8 cellular contexts compared by ENCODE assay signal in genomic region chr1:6813165-6813564, GRCh38.
"Had no signal": no experiment of that assay in that cellular context is flagged by ENCODE, and none has a peak within 500 bp of the region (broad histone marks: within the 10 kb centered on the region; RNA-seq: fewer than 3 reads in every experiment).

No MANE protein-coding gene starts in this region.

- DNase-seq: GDM1, GF-D8 had no signal

- FAIRE-seq: G401.6, GM12878, GM12891, GM12892, GM18507, GM19239 had no signal

- ATAC-seq: GM12878 had no signal

- H3K4me3 ChIP-seq: GM12878 had no signal
